ENCODE assay signal across 8 cellular contexts in genomic region chr16:58629681-58630640, GRCh38. TPM values are rescaled to one million over a fixed set of nuclear protein-coding genes. Genes with fewer than 3 reads are reported as not detected.
DNase-seq lines count a peak whose midpoint lies in the region; FAIRE-seq and TF ChIP-seq lines count a peak whose summit lies in the region.

CNOT1 (minus strand) TSS chr16:58629826; CDS start chr16:58599337, 30,489 bp downstream.

- no peaks in the 10 kb centered on the region for H3K9me3 ChIP-seq in neuronal stem cell (replicated peaks in 1 of 2; ENCODE audit: control insufficient read depth in 2 of 2, insufficient read depth in 1 of 2, low read depth in 1 of 2, low read length in 2 of 2)

- H3K4ac ChIP-seq in neuronal stem cell (ENCODE audit: low read length): peak within 1 kb of the TSS; percentile 100

- H2BK120ac ChIP-seq in neuronal stem cell (ENCODE audit: low read depth, low read length): peak within 1 kb of the TSS; percentile 98

- peaks cover 15% of the 10 kb centered on the region for H3K36me3 Mint-ChIP-seq in activated naive CD4-positive, alpha-beta T cell treated with anti-CD3 and anti-CD28 coated beads for 36 hours (ENCODE audit: low read depth)

- H3K4me1 ChIP-seq in neuronal stem cell (ENCODE audit: control insufficient read depth in 2 of 2, insufficient read depth in 1 of 2, low read depth in 1 of 2, low read length in 2 of 2): peaks cover 0 to 8% of the 10 kb centered on the region in 2 donors

- H3K18ac ChIP-seq in neuronal stem cell (ENCODE audit: low read length): peak within 1 kb of the TSS; percentile 98

- no peak within 1 kb of the TSS for H2BK12ac ChIP-seq in neuronal stem cell (ENCODE audit: low read length)

- H3K23ac ChIP-seq in neuronal stem cell (ENCODE audit: low read depth, low read length, poor library complexity): peak within 1 kb of the TSS; percentile 99

- FAIRE-seq in frontal cortex (lab: Jason Lieb, UNC): no peak

- peaks cover 0 to 22% of the 10 kb centered on the region in 2 donors for H3K36me3 ChIP-seq in neuronal stem cell (replicated peaks in 1 of 2; ENCODE audit: control insufficient read depth in 2 of 2, insufficient read depth in 2 of 2, low read length in 2 of 2)

- H3K27ac ChIP-seq in neuronal stem cell (replicated peaks; ENCODE audit: low read length): peak within 1 kb of the TSS; percentile 87

- intact Hi-C loops in activated naive CD4-positive, alpha-beta T cell treated with anti-CD3 and anti-CD28 coated beads for 36 hours (cut with micrococcal nuclease): loop anchor here (1.0 to 10.0 kb wide), 10 partner anchors 48 to 1093 kb away; partner anchors contain the start of genes CCDC102A, CFAP20, GINS3 and SETD6

- CTCF ChIA-PET in activated naive CD4-positive, alpha-beta T cell treated with anti-CD3 and anti-CD28 coated beads for 36 hours (lab: Charles Lee): interaction anchor here (1.0 kb wide), 1 partner anchor 293 kb away, joined by 3 read pairs; no protein-coding TSS in a partner anchor

- H3K9ac ChIP-seq in neuronal stem cell (ENCODE audit: low read depth, low read length, poor library complexity): peak within 1 kb of the TSS; percentile 99

- H3K27me3 Mint-ChIP-seq in activated naive CD4-positive, alpha-beta T cell treated with anti-CD3 and anti-CD28 coated beads for 36 hours (ENCODE audit: low read depth): peaks cover 1% of the 10 kb centered on the region

- H3K27me3 ChIP-seq in neuronal stem cell (ENCODE audit: control insufficient read depth in 3 of 3, insufficient read depth in 3 of 3, low read depth in 1 of 3, low read length in 3 of 3): no peaks in the 10 kb centered on the region

- peak within 1 kb of the TSS; percentile 94 for H2BK15ac ChIP-seq in neuronal stem cell (ENCODE audit: low read length)

- H3K4me3 ChIP-seq in HFF-Myc (replicated peaks; ENCODE audit: low read depth, low read length) (peak within 1 kb of the TSS; percentile 80), neuronal stem cell (ENCODE audit: low read length in 2 of 2) (peak within 1 kb of the TSS; percentile 80 to 93)

- no peak within 1 kb of the TSS for H4K91ac ChIP-seq in neuronal stem cell (ENCODE audit: low read depth, low read length, poor library complexity)

- peaks cover 23% of the 10 kb centered on the region for H3K4me1 Mint-ChIP-seq in activated naive CD4-positive, alpha-beta T cell treated with anti-CD3 and anti-CD28 coated beads for 36 hours (ENCODE audit: low read depth)

- peaks cover 4% of the 10 kb centered on the region for H3K79me1 ChIP-seq in neuronal stem cell (ENCODE audit: low read depth, low read length)

- peak within 1 kb of the TSS; percentile 84 for H3K14ac ChIP-seq in neuronal stem cell (ENCODE audit: low read length)

- H3K4me3 Mint-ChIP-seq in activated naive CD4-positive, alpha-beta T cell treated with anti-CD3 and anti-CD28 coated beads for 36 hours: peak within 1 kb of the TSS; percentile 99

- H2AFZ ChIP-seq in neuronal stem cell (ENCODE audit: low read length): peak within 1 kb of the TSS; percentile 85

- no CpG with 5 or more reads among the region's 64 CpGs for WGBS in neuronal stem cell (ENCODE audit: extremely low coverage in 2 of 2, insufficient read length in 2 of 2, insufficient replicate concordance in 1 of 2), 2 donors

- H4K8ac ChIP-seq in neuronal stem cell (ENCODE audit: low read depth, low read length): peak within 1 kb of the TSS; percentile 72

- peak within 1 kb of the TSS; percentile 99 for H2BK5ac ChIP-seq in neuronal stem cell (ENCODE audit: low read length)

- DNase-seq in GM03348 (ENCODE audit: low spot score) (peak; percentile 99), HFF-Myc (ENCODE audit: extremely low read depth, low read depth) (peak; percentile 99), NAMALWA (ENCODE audit: low spot score) (peak; percentile 99), SK-N-DZ (ENCODE audit: low spot score) (peak; percentile 99), frontal cortex (ENCODE audit: low spot score in 2 of 2) (peak; percentile 76 to 84), neuronal stem cell (ENCODE audit: low spot score) (peak; percentile 99)
- DNase-seq in activated naive CD4-positive, alpha-beta T cell treated with anti-CD3 and anti-CD28 coated beads for 36 hours: peak; percentile 99

- peak within 1 kb of the TSS; percentile 99 for H2AK5ac ChIP-seq in neuronal stem cell (ENCODE audit: low read depth, low read length)

- H3K4me2 ChIP-seq in neuronal stem cell (ENCODE audit: insufficient read depth, low read length, poor library complexity, severe bottlenecking): peak within 1 kb of the TSS; percentile 89

- TF ChIP-seq CTCF in HFF-Myc (IDR thresholded peaks at IDR 0.05; ENCODE audit: low read depth, low read length, missing control alignments): no peak
- TF ChIP-seq CTCF in subcutaneous adipose tissue (IDR thresholded peaks at IDR 0.05; ENCODE audit: low read depth): no peak

- H3K27ac Mint-ChIP-seq in activated naive CD4-positive, alpha-beta T cell treated with anti-CD3 and anti-CD28 coated beads for 36 hours: peak within 1 kb of the TSS; percentile 100

- no peaks in the 10 kb centered on the region for H3K9me3 Mint-ChIP-seq in activated naive CD4-positive, alpha-beta T cell treated with anti-CD3 and anti-CD28 coated beads for 36 hours

RNA-seq across cellular contexts. Expression of gene CNOT1, which starts in this region (rescaled TPM):
- 107 and 121 TPM in 2 replicates for polyA plus RNA-seq in SK-N-DZ (2014; cell fraction: cytosol; rRNA removed)
- polyA plus RNA-seq in SK-N-DZ (2014; cell fraction: nucleus; rRNA removed): 61.5 and 105 TPM in 2 replicates
- total RNA-seq in activated naive CD4-positive, alpha-beta T cell treated with anti-CD3 and anti-CD28 coated beads for 36 hours: 100 to 1,000 TPM; 283 to 287 TPM
- 87.6 TPM for total RNA-seq in frontal cortex
- polyA plus RNA-seq in neuronal stem cell (2013, experiment 1 of 2): 97.9 TPM
- 97.0 TPM for polyA plus RNA-seq in neuronal stem cell (2013, experiment 2 of 2)
- 100 to 1,000 TPM; 112 to 136 (median 113) TPM for total RNA-seq in subcutaneous adipose tissue

Comparison
In these comparisons a context has a peak if more than half of its experiments do, and no peak if none do; other contexts are left out.
1. Peak in every context shown above with its lines: DNase-seq, H3K4me3 ChIP-seq and H3K27ac ChIP-seq.